Comparison of ENCODE assay signal across 8 cellular contexts in the genomic region with DNA sequence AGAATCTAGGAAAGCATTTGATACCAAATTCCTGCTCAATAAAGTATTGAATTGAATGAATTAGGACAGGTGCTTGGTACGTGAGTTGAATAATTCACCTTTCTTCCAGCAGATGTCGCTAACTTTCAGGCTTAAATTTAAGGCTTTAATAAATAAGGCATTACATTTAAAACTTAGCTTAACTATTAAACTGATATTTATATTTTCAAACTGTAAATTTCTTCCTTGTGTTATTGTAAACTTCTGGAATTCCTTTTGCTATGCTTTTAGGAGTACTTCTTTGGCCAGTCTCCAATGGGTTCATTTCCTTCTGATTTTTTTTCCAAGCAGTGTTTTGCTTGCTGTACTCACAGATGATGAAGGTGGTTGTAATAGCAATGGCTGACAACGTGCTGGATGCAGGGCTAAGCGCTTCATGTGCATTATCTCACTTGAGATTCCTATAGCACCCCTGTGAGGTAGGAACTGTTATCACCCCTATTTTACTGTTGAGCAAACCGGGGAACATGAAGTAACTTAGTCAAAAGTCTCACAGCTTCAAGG.
DNase-seq lines count a peak whose midpoint lies in the region; ATAC-seq and TF ChIP-seq lines count a peak whose summit lies in the region.

No MANE protein-coding gene starts in this region.

- peak; percentile 41 for TF ChIP-seq CTCF in GM06990 (IDR thresholded peaks at IDR 0.05; ENCODE audit: insufficient read depth, low read length, poor library complexity, severe bottlenecking)
- peak; percentile 73 for TF ChIP-seq CTCF in LNCAP (IDR thresholded peaks at IDR 0.05)

- H3K79me2 ChIP-seq in ACC112 (ENCODE audit: control insufficient read depth, insufficient read depth, low read length, unreplicated experiment): no peaks in the 10 kb centered on the region

- peak overlapping the region; percentile 71 for H2AFZ ChIP-seq in ACC112 (ENCODE audit: low read length, unreplicated experiment)

- ATAC-seq in HG03108 (IDR thresholded peaks at IDR 0.05; ENCODE audit: unreplicated experiment) (no peak), GM19035 (IDR thresholded peaks at IDR 0.05; ENCODE audit: unreplicated experiment) (no peak)

- no peaks in the 10 kb centered on the region for H3K36me3 ChIP-seq in ACC112 (ENCODE audit: insufficient read depth, low read length)
- no peaks in the 10 kb centered on the region for H3K36me3 ChIP-seq in GM06990 (ENCODE audit: control insufficient read depth, insufficient read depth, low read length)

- no peaks in the 10 kb centered on the region for H3K4me1 ChIP-seq in ACC112 (ENCODE audit: control insufficient read depth, insufficient read depth, low read length, unreplicated experiment)

- H3K27me3 ChIP-seq in ACC112 (ENCODE audit: insufficient read depth, low read length) (no peaks in the 10 kb centered on the region), GM06990 (replicated peaks; ENCODE audit: control insufficient read depth, insufficient read depth, low read length) (no peaks in the 10 kb centered on the region)

- DNase-seq in GM06990 (ENCODE audit: extremely low read depth, insufficient read length): no peak
- DNase-seq in RPMI8226: peak; percentile 53
- DNase-seq in effector CD8-positive, alpha-beta T cell (lab: John Stamatoyannopoulos, UW): peak; percentile 17
- DNase-seq in midbrain (lab: John Stamatoyannopoulos, UW): peak; percentile 36

- H3K4me3 ChIP-seq in ACC112 (ENCODE audit: low read depth, low read length) (no peak overlapping the region), GM06990 (replicated peaks; ENCODE audit: low read depth, low read length) (no peak overlapping the region)

- H3K27ac ChIP-seq in ACC112 (ENCODE audit: low read depth, low read length): no peak overlapping the region
